In the genomic region with DNA sequence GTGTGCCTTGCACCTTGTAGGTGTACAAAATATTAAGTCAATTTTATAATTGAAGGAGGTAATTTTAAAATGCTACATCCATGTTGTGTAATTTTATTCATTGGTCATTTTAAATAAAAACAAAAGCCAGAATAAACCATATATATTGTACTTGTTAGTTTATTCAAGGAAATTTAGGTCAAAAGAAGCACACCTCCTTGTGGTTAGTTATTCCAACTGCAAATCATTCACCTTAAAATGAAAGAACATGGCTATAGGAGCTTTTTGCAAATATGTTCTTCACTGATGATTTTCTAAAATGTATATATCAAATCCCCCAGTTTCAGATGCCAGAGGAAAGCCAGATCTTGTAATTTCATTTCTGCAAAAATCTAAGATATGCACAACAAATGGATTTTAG, we compare ENCODE assay signal across 15 cellular contexts. TPM values are rescaled to one million over a fixed set of nuclear protein-coding genes. Genes with fewer than 3 reads are reported as not detected.
A peak's percentile ranks its signal among the peaks of the same experiment; 100 is the strongest.
DNase-seq lines count a peak whose midpoint lies in the region; ATAC-seq and TF ChIP-seq lines count a peak whose summit lies in the region.
"Had no signal": no experiment of that assay in that cellular context is flagged by ENCODE, and none has a peak within 500 bp of the region (broad histone marks: within the 10 kb centered on the region; RNA-seq: fewer than 3 reads in every experiment).

No MANE protein-coding gene starts in this region.

- no peaks in the 10 kb centered on the region for H3K27me3 Mint-ChIP-seq in neural crest cell (ENCODE audit: low read depth)
- H3K27me3 Mint-ChIP-seq: activated CD8-positive, alpha-beta T cell treated with anti-CD3 and anti-CD28 coated beads for 36 hours; activated naive CD4-positive, alpha-beta T cell treated with anti-CD3 and anti-CD28 coated beads, Interleukin-2, amount 50 U/mL, for 24 hours had no signal

- H3K27ac Mint-ChIP-seq in neural crest cell (ENCODE audit: unreplicated experiment) = no peak overlapping the region
- H3K27ac Mint-ChIP-seq in stimulated activated effector memory CD8-positive, alpha-beta T cell treated with anti-CD3 and anti-CD28 coated beads, Interleukin-12 subunit alpha, Interleukin-12 subunit beta, amount 100 ng/mL, for 72 hours = no peak overlapping the region
- H3K27ac Mint-ChIP-seq: activated CD8-positive, alpha-beta T cell treated with anti-CD3 and anti-CD28 coated beads for 36 hours; activated naive CD4-positive, alpha-beta T cell treated with anti-CD3 and anti-CD28 coated beads, Interleukin-2, amount 50 U/mL, for 24 hours; effector memory CD8-positive, alpha-beta T cell; naive B cell; stimulated activated naive B cell treated with anti-CD40 and anti-IgM and Interleukin-4, amounts not matched to agents 10 μg/mL and 1 μg/mL and 100 μg/mL, for 72 hours had no signal

- DNase-seq in NCI-H774 (lab: John Stamatoyannopoulos, UW) (peak; percentile 7), choroid plexus epithelial cell (ENCODE audit: low read depth) (peak; percentile 69), neural crest cell (ENCODE audit: low read depth, low spot score) (no peak), H7 (no peak), NCI-H2081 treated with DMSO at 0.1 percent for 48 hours (lab: John Stamatoyannopoulos, UW) (no peak)
- no peak for DNase-seq in stimulated activated effector memory CD8-positive, alpha-beta T cell treated with anti-CD3 and anti-CD28 coated beads, Interleukin-12 subunit alpha, Interleukin-12 subunit beta, amount 100 ng/mL, for 72 hours (ENCODE audit: low spot score in 2 of 2)
- DNase-seq: activated CD8-positive, alpha-beta T cell treated with anti-CD3 and anti-CD28 coated beads for 36 hours; effector memory CD8-positive, alpha-beta T cell; KG1; naive B cell; NCI-H510A treated with DMSO at 0.1 percent for 48 hours; stimulated activated naive B cell treated with anti-CD40 and anti-IgM and Interleukin-4, amounts not matched to agents 10 μg/mL and 1 μg/mL and 100 μg/mL, for 72 hours had no signal

- H3K4me3 Mint-ChIP-seq in neural crest cell = no peak overlapping the region
- H3K4me3 Mint-ChIP-seq in stimulated activated effector memory CD8-positive, alpha-beta T cell treated with anti-CD3 and anti-CD28 coated beads, Interleukin-12 subunit alpha, Interleukin-12 subunit beta, amount 100 ng/mL, for 72 hours = no peak overlapping the region
- H3K4me3 Mint-ChIP-seq: activated CD8-positive, alpha-beta T cell treated with anti-CD3 and anti-CD28 coated beads for 36 hours; activated naive CD4-positive, alpha-beta T cell treated with anti-CD3 and anti-CD28 coated beads, Interleukin-2, amount 50 U/mL, for 24 hours; effector memory CD8-positive, alpha-beta T cell; stimulated activated naive B cell treated with anti-CD40 and anti-IgM and Interleukin-4, amounts not matched to agents 10 μg/mL and 1 μg/mL and 100 μg/mL, for 72 hours had no signal

- H3K4me1 Mint-ChIP-seq in neural crest cell = peaks cover 12% of the 10 kb centered on the region
- H3K4me1 Mint-ChIP-seq in stimulated activated effector memory CD8-positive, alpha-beta T cell treated with anti-CD3 and anti-CD28 coated beads, Interleukin-12 subunit alpha, Interleukin-12 subunit beta, amount 100 ng/mL, for 72 hours = peaks cover 10% of the 10 kb centered on the region

- no peaks in the 10 kb centered on the region for H3K9me3 Mint-ChIP-seq in neural crest cell
- no peaks in the 10 kb centered on the region for H3K9me3 Mint-ChIP-seq in stimulated activated effector memory CD8-positive, alpha-beta T cell treated with anti-CD3 and anti-CD28 coated beads, Interleukin-12 subunit alpha, Interleukin-12 subunit beta, amount 100 ng/mL, for 72 hours
- H3K9me3 Mint-ChIP-seq: activated CD8-positive, alpha-beta T cell treated with anti-CD3 and anti-CD28 coated beads for 36 hours; activated naive CD4-positive, alpha-beta T cell treated with anti-CD3 and anti-CD28 coated beads, Interleukin-2, amount 50 U/mL, for 24 hours; effector memory CD8-positive, alpha-beta T cell; naive B cell; stimulated activated naive B cell treated with anti-CD40 and anti-IgM and Interleukin-4, amounts not matched to agents 10 μg/mL and 1 μg/mL and 100 μg/mL, for 72 hours had no signal

- H3K27me3 ChIP-seq in H7 (ENCODE audit: control insufficient read depth, insufficient read depth, low read length) = no peaks in the 10 kb centered on the region

- no peaks in the 10 kb centered on the region for H3K36me3 Mint-ChIP-seq in neural crest cell (ENCODE audit: low read depth)
- no peaks in the 10 kb centered on the region for H3K36me3 Mint-ChIP-seq in stimulated activated effector memory CD8-positive, alpha-beta T cell treated with anti-CD3 and anti-CD28 coated beads, Interleukin-12 subunit alpha, Interleukin-12 subunit beta, amount 100 ng/mL, for 72 hours
- H3K36me3 Mint-ChIP-seq: naive B cell had no signal

- no peaks in the 10 kb centered on the region for H3K36me3 ChIP-seq in H7 (replicated peaks; ENCODE audit: control insufficient read depth, insufficient read depth, low read length)

- H3K4me3 ChIP-seq in choroid plexus epithelial cell (ENCODE audit: low read depth, low read length) = no peak overlapping the region
- H3K4me3 ChIP-seq in H7 (ENCODE audit: insufficient read depth, low read depth, low read length) = no peak overlapping the region

- no peak for ATAC-seq in stimulated activated effector memory CD8-positive, alpha-beta T cell treated with anti-CD3 and anti-CD28 coated beads, Interleukin-12 subunit alpha, Interleukin-12 subunit beta, amount 100 ng/mL, for 72 hours
- no peak for ATAC-seq in GM21786 (IDR thresholded peaks at IDR 0.05; ENCODE audit: unreplicated experiment)
- ATAC-seq: activated CD8-positive, alpha-beta T cell treated with anti-CD3 and anti-CD28 coated beads for 36 hours; effector memory CD8-positive, alpha-beta T cell; stimulated activated naive B cell treated with anti-CD40 and anti-IgM and Interleukin-4, amounts not matched to agents 10 μg/mL and 1 μg/mL and 100 μg/mL, for 72 hours had no signal

- TF ChIP-seq CTCF in GM12872 (IDR thresholded peaks at IDR 0.05; ENCODE audit: insufficient read depth, low read depth, low read length) = 0 out of 3 replicates have a peak, but pooled peaks have one; percentile 3
- TF ChIP-seq CTCF in choroid plexus epithelial cell (conservative IDR thresholded peaks at IDR 0.05; ENCODE audit: low read depth, low read length) = peak; percentile 52
- TF ChIP-seq CTCF in neural crest cell (conservative IDR thresholded peaks at IDR 0.05) = peak; percentile 55

RNA-seq across cellular contexts. Expression of a gene that starts 5.4 kb away (rescaled TPM):
- total RNA-seq in neural crest cell = 28.8 and 29.3 TPM in 2 replicates
- total RNA-seq in H7 (2014; rRNA removed; shearing (Covaris generic)) = 13.9 and 17.4 TPM in 2 replicates

Comparison
In these comparisons a context has a peak if more than half of its experiments do, and no peak if none do; other contexts are left out.
1. CTCF ChIP-seq: peak in every context shown above with its lines; median percentile 55 in neural crest cell; 52 in choroid plexus epithelial cell; 3 in GM12872.
2. DNase-seq: peak in NCI-H774 (single experiment) and choroid plexus epithelial cell (single experiment); none in neural crest cell (single experiment), stimulated activated effector memory CD8-positive, alpha-beta T cell treated with anti-CD3 and anti-CD28 coated beads, Interleukin-12 subunit alpha, Interleukin-12 subunit beta, amount 100 ng/mL, for 72 hours (0 of 2), H7 (single experiment) and NCI-H2081 treated with DMSO at 0.1 percent for 48 hours (single experiment).